In genomic region chr19:4814625-4815425, GRCh38 we compare ENCODE assay signal across 8 cellular contexts. TPM values are rescaled to one million over a fixed set of nuclear protein-coding genes. Genes with fewer than 3 reads are reported as not detected.
A peak's percentile ranks its signal among the peaks of the same experiment; 100 is the strongest.
DNase-seq lines count a peak whose midpoint lies in the region; ATAC-seq and TF ChIP-seq lines count a peak whose summit lies in the region.
"Had no signal": no experiment of that assay in that cellular context is flagged by ENCODE, and none has a peak within 500 bp of the region (broad histone marks: within the 10 kb centered on the region; RNA-seq: fewer than 3 reads in every experiment).

No MANE protein-coding gene starts in this region.

- H3K27ac Mint-ChIP-seq in Caco-2 (ENCODE audit: unreplicated experiment) (peak overlapping the region; percentile 39), HFFc6 (peak overlapping the region; percentile 84), nephron progenitor cell (no peak overlapping the region)
- peak overlapping the region; percentile 50 for H3K27ac Mint-ChIP-seq in central memory CD8-positive, alpha-beta T cell (ENCODE audit: low read depth)
- H3K27ac Mint-ChIP-seq: H9 had no signal

- no TSS peak for BruUV-seq in Caco-2 (replicated peaks; lab: Mats Ljungman, UMichigan)

- H3K9me3 ChIP-seq in Caco-2, result no peaks in the 10 kb centered on the region

- H3K36me3 ChIP-seq in Caco-2 (ENCODE audit: control insufficient read depth, insufficient read depth, low read length), result no peaks in the 10 kb centered on the region; the same call in 1 of the 2 replicates

- H3K36me3 Mint-ChIP-seq in Caco-2 (ENCODE audit: insufficient read depth, unreplicated experiment), result peaks cover 19% of the 10 kb centered on the region
- peaks cover 41% of the 10 kb centered on the region for H3K36me3 Mint-ChIP-seq in HFFc6 (ENCODE audit: low read depth)
- peaks cover 12% of the 10 kb centered on the region for H3K36me3 Mint-ChIP-seq in central memory CD8-positive, alpha-beta T cell (ENCODE audit: insufficient read depth)
- H3K36me3 Mint-ChIP-seq in nephron progenitor cell (ENCODE audit: low read depth), result peaks cover 4% of the 10 kb centered on the region

- CTCF ChIA-PET in Caco-2 (lab: Charles Lee), result no interaction called here

- H3K27me3 Mint-ChIP-seq in Caco-2 (ENCODE audit: insufficient read depth, unreplicated experiment) (no peaks in the 10 kb centered on the region), HFFc6 (ENCODE audit: insufficient read depth) (peaks cover 9% of the 10 kb centered on the region), nephron progenitor cell (ENCODE audit: low read depth, poor library complexity) (peaks cover 20% of the 10 kb centered on the region)
- H3K27me3 Mint-ChIP-seq in central memory CD8-positive, alpha-beta T cell, result no peaks in the 10 kb centered on the region

- H3K4me3 Mint-ChIP-seq in Caco-2 (ENCODE audit: unreplicated experiment) (peak overlapping the region; percentile 80), HFFc6 (peak overlapping the region; percentile 74), nephron progenitor cell (peak overlapping the region; percentile 66)
- peak overlapping the region; percentile 68 for H3K4me3 Mint-ChIP-seq in central memory CD8-positive, alpha-beta T cell

- peaks cover 3% of the 10 kb centered on the region; the same call in 1 of the 2 replicates for H3K4me1 ChIP-seq in Caco-2

- DNase-seq in Caco-2 (no peak), HFFc6 (peak; percentile 62), nephron progenitor cell (no peak), cerebellar nuclear complex (lab: John Stamatoyannopoulos, UW) (no peak)
- DNase-seq in central memory CD8-positive, alpha-beta T cell (ENCODE audit: low spot score in 2 of 2), result no peak
- no peak for DNase-seq in stimulated activated CD8-positive, alpha-beta memory T cell treated with anti-CD3 and anti-CD28 coated beads, Interleukin-4, amount 100 ng/mL, for 48 hours

- ATAC-seq in central memory CD8-positive, alpha-beta T cell (replicated peaks; ENCODE audit: extremely low read depth, poor library complexity, severe bottlenecking), result no peak
- ATAC-seq in HG03432 (IDR thresholded peaks at IDR 0.05; ENCODE audit: unreplicated experiment), result no peak

- peak overlapping the region; percentile 44 for H3K4me3 ChIP-seq in Caco-2 (ENCODE audit: low read depth, low read length)

- H3K4me1 Mint-ChIP-seq in Caco-2 (ENCODE audit: low read depth, unreplicated experiment), result peaks cover 9% of the 10 kb centered on the region
- peaks cover 39% of the 10 kb centered on the region for H3K4me1 Mint-ChIP-seq in HFFc6 (ENCODE audit: low read depth)
- peaks cover 21% of the 10 kb centered on the region for H3K4me1 Mint-ChIP-seq in central memory CD8-positive, alpha-beta T cell
- H3K4me1 Mint-ChIP-seq in nephron progenitor cell, result peaks cover 6% of the 10 kb centered on the region

- H3K9me3 Mint-ChIP-seq in Caco-2 (ENCODE audit: unreplicated experiment) (peaks cover 11% of the 10 kb centered on the region), HFFc6 (peaks cover 10% of the 10 kb centered on the region), nephron progenitor cell (peaks cover 10% of the 10 kb centered on the region)
- H3K9me3 Mint-ChIP-seq in central memory CD8-positive, alpha-beta T cell, result no peaks in the 10 kb centered on the region

- POLR2A ChIA-PET in Caco-2 (lab: Charles Lee), result interaction anchor here (0.6 kb wide), 2 partner anchors 9 to 1876 kb away, joined by 3 to 5 read pairs; no protein-coding TSS in a partner anchor

- intact Hi-C loops in Caco-2 (cut with micrococcal nuclease; ENCODE audit: unreplicated experiment), result no loop called here

- TF ChIP-seq CTCF in Caco-2 (IDR thresholded peaks at IDR 0.05; ENCODE audit: insufficient read depth in 1 of 2, low read depth in 1 of 2, low read length in 1 of 2, severe bottlenecking in 1 of 2, unreplicated experiment in 1 of 2) (no peak), HFFc6 (IDR thresholded peaks at IDR 0.05) (no peak), nephron progenitor cell (IDR thresholded peaks at IDR 0.05) (no peak)

- no peaks in the 10 kb centered on the region for H3K27me3 ChIP-seq in Caco-2 (replicated peaks; ENCODE audit: control insufficient read depth, insufficient read depth, low read length)

RNA-seq across cellular contexts. Expression of gene TICAM1, which starts 16.7 kb away (rescaled TPM):
- total RNA-seq in Caco-2 (2022), result 6.0 and 7.5 TPM in 2 replicates
- total RNA-seq in HFFc6 (2021; fragmentation: NEBNext Ultra II Directional; extraction: Animal tissue kit (Norgen Biotek cat#: 25700)), result 10 to 100 TPM; 16.4 to 21.6 (median 18.4) TPM

RNA-seq across cellular contexts. Expression of gene FEM1A, which starts 23.3 kb away (rescaled TPM):
- total RNA-seq in Caco-2 (2022), result 12.9 and 13.4 TPM in 2 replicates
- total RNA-seq in HFFc6 (2021; fragmentation: NEBNext Ultra II Directional; extraction: Animal tissue kit (Norgen Biotek cat#: 25700)), result 10 to 100 TPM in 1 of 6 experiments, 1 to 10 TPM in 5; 8.4 to 10.2 (median 9.0) TPM

RNA-seq across cellular contexts. Expression of gene PLIN3, which starts 52.6 kb away (rescaled TPM):
- 60.2 and 63.8 TPM in 2 replicates for total RNA-seq in Caco-2 (2022)
- total RNA-seq in HFFc6 (2021; fragmentation: NEBNext Ultra II Directional; extraction: Animal tissue kit (Norgen Biotek cat#: 25700)), result 100 to 1,000 TPM; 250 to 300 (median 266) TPM
